In genomic region chr4:184648220-184649025, GRCh38 we compare ENCODE assay signal across 1 cellular context.
TF ChIP-seq lines count a peak whose summit lies in the region.

No MANE protein-coding gene starts in this region.

TF ChIP-seq in HepG2, 621 proteins besides CTCF, POLR2A, EP300 and RAD21 (continued from another document and continues in another):
- TF ChIP-seq, protein P1, sequence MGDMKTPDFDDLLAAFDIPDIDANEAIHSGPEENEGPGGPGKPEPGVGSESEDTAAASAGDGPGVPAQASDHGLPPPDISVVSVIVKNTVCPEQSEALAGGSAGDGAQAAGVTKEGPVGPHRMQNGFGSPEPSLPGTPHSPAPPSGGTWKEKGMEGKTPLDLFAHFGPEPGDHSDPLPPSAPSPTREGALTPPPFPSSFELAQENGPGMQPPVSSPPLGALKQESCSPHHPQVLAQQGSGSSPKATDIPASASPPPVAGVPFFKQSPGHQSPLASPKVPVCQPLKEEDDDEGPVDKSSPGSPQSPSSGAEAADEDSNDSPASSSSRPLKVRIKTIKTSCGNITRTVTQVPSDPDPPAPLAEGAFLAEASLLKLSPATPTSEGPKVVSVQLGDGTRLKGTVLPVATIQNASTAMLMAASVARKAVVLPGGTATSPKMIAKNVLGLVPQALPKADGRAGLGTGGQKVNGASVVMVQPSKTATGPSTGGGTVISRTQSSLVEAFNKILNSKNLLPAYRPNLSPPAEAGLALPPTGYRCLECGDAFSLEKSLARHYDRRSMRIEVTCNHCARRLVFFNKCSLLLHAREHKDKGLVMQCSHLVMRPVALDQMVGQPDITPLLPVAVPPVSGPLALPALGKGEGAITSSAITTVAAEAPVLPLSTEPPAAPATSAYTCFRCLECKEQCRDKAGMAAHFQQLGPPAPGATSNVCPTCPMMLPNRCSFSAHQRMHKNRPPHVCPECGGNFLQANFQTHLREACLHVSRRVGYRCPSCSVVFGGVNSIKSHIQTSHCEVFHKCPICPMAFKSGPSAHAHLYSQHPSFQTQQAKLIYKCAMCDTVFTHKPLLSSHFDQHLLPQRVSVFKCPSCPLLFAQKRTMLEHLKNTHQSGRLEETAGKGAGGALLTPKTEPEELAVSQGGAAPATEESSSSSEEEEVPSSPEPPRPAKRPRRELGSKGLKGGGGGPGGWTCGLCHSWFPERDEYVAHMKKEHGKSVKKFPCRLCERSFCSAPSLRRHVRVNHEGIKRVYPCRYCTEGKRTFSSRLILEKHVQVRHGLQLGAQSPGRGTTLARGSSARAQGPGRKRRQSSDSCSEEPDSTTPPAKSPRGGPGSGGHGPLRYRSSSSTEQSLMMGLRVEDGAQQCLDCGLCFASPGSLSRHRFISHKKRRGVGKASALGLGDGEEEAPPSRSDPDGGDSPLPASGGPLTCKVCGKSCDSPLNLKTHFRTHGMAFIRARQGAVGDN (CRISPR knock-in tag; IDR thresholded peaks at IDR 0.05), result peak; percentile 58
- no peak for TF ChIP-seq KDM4B (CRISPR knock-in tag; IDR thresholded peaks at IDR 0.05)
- no peak for TF ChIP-seq ZBTB21 (CRISPR knock-in tag; IDR thresholded peaks at IDR 0.05)
- peak; percentile 85 for TF ChIP-seq ASH2L (IDR thresholded peaks at IDR 0.05; ENCODE audit: insufficient read length, low read depth, low read length)
- TF ChIP-seq AGO2 (optimal IDR thresholded peaks at IDR 0.05; ENCODE audit: low read depth, low read length), result peak; percentile 73
- TF ChIP-seq EHMT2 (IDR thresholded peaks at IDR 0.05; ENCODE audit: borderline replicate concordance, low read depth, low read length), result no peak
- no peak for TF ChIP-seq NCOA5 (CRISPR knock-in tag; IDR thresholded peaks at IDR 0.05)
- peak; percentile 54; the same call in 1 of the 2 replicates for TF ChIP-seq KMT2A (CRISPR knock-in tag; IDR thresholded peaks at IDR 0.05)
- no peak for TF ChIP-seq MLXIP (CRISPR knock-in tag; IDR thresholded peaks at IDR 0.05; ENCODE audit: borderline replicate concordance)
- TF ChIP-seq, protein P2, sequence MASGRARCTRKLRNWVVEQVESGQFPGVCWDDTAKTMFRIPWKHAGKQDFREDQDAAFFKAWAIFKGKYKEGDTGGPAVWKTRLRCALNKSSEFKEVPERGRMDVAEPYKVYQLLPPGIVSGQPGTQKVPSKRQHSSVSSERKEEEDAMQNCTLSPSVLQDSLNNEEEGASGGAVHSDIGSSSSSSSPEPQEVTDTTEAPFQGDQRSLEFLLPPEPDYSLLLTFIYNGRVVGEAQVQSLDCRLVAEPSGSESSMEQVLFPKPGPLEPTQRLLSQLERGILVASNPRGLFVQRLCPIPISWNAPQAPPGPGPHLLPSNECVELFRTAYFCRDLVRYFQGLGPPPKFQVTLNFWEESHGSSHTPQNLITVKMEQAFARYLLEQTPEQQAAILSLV (CRISPR knock-in tag; IDR thresholded peaks at IDR 0.05; ENCODE audit: borderline replicate concordance), result no peak
- no peak for TF ChIP-seq MLLT10 (CRISPR knock-in tag; IDR thresholded peaks at IDR 0.05)
- TF ChIP-seq, protein P3, sequence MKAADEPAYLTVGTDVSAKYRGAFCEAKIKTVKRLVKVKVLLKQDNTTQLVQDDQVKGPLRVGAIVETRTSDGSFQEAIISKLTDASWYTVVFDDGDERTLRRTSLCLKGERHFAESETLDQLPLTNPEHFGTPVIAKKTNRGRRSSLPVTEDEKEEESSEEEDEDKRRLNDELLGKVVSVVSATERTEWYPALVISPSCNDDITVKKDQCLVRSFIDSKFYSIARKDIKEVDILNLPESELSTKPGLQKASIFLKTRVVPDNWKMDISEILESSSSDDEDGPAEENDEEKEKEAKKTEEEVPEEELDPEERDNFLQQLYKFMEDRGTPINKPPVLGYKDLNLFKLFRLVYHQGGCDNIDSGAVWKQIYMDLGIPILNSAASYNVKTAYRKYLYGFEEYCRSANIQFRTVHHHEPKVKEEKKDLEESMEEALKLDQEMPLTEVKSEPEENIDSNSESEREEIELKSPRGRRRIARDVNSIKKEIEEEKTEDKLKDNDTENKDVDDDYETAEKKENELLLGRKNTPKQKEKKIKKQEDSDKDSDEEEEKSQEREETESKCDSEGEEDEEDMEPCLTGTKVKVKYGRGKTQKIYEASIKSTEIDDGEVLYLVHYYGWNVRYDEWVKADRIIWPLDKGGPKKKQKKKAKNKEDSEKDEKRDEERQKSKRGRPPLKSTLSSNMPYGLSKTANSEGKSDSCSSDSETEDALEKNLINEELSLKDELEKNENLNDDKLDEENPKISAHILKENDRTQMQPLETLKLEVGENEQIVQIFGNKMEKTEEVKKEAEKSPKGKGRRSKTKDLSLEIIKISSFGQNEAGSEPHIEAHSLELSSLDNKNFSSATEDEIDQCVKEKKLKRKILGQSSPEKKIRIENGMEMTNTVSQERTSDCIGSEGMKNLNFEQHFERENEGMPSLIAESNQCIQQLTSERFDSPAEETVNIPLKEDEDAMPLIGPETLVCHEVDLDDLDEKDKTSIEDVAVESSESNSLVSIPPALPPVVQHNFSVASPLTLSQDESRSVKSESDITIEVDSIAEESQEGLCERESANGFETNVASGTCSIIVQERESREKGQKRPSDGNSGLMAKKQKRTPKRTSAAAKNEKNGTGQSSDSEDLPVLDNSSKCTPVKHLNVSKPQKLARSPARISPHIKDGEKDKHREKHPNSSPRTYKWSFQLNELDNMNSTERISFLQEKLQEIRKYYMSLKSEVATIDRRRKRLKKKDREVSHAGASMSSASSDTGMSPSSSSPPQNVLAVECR (CRISPR knock-in tag; IDR thresholded peaks at IDR 0.05; ENCODE audit: borderline replicate concordance), result no peak; the same call in 1 of the 2 replicates
- TF ChIP-seq ZNF30 (CRISPR knock-in tag; IDR thresholded peaks at IDR 0.05), result peak; percentile 71; the same call in 1 of the 2 replicates
- TF ChIP-seq, protein P4, sequence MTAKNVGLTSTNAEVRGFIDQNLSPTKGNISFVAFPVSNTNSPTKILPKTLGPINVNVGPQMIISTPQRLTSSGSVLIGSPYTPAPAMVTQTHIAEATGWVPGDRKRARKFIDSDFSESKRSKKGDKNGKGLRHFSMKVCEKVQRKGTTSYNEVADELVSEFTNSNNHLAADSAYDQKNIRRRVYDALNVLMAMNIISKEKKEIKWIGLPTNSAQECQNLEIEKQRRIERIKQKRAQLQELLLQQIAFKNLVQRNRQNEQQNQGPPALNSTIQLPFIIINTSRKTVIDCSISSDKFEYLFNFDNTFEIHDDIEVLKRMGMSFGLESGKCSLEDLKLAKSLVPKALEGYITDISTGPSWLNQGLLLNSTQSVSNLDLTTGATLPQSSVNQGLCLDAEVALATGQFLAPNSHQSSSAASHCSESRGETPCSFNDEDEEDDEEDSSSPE (CRISPR knock-in tag; IDR thresholded peaks at IDR 0.05), result no peak
- 0 out of 2 replicates have a peak, but pooled peaks have one; percentile 11 for TF ChIP-seq ZNF776 (CRISPR knock-in tag; IDR thresholded peaks at IDR 0.05)
- no peak for TF ChIP-seq HOXA7 (CRISPR knock-in tag; IDR thresholded peaks at IDR 0.05)
- TF ChIP-seq, protein P5, sequence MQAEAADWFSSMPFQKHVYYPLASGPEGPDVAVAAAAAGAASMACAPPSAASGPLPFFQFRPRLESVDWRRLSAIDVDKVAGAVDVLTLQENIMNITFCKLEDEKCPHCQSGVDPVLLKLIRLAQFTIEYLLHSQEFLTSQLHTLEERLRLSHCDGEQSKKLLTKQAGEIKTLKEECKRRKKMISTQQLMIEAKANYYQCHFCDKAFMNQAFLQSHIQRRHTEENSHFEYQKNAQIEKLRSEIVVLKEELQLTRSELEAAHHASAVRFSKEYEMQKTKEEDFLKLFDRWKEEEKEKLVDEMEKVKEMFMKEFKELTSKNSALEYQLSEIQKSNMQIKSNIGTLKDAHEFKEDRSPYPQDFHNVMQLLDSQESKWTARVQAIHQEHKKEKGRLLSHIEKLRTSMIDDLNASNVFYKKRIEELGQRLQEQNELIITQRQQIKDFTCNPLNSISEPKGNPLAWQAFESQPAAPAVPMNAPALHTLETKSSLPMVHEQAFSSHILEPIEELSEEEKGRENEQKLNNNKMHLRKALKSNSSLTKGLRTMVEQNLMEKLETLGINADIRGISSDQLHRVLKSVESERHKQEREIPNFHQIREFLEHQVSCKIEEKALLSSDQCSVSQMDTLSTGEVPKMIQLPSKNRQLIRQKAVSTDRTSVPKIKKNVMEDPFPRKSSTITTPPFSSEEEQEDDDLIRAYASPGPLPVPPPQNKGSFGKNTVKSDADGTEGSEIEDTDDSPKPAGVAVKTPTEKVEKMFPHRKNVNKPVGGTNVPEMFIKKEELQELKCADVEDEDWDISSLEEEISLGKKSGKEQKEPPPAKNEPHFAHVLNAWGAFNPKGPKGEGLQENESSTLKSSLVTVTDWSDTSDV (CRISPR knock-in tag; IDR thresholded peaks at IDR 0.05), result 0 out of 2 replicates have a peak, but pooled peaks have one; percentile 7
- no peak for TF ChIP-seq ZNF639 (CRISPR knock-in tag; conservative IDR thresholded peaks at IDR 0.05)
- TF ChIP-seq ZBTB4 (CRISPR knock-in tag; IDR thresholded peaks at IDR 0.05; ENCODE audit: borderline replicate concordance), result no peak; the same call in 1 of the 2 replicates
- no peak for TF ChIP-seq GATAD2A (CRISPR knock-in tag; IDR thresholded peaks at IDR 0.05)
- 0 out of 2 replicates have a peak, but pooled peaks have one; percentile 7 for TF ChIP-seq SALL1 (CRISPR knock-in tag; IDR thresholded peaks at IDR 0.05)
- 0 out of 2 replicates have a peak, but pooled peaks have one; percentile 46 for TF ChIP-seq ZMAT5 (CRISPR knock-in tag; IDR thresholded peaks at IDR 0.05; ENCODE audit: borderline replicate concordance, low read depth)
- no peak for TF ChIP-seq ZNF138 (CRISPR knock-in tag; IDR thresholded peaks at IDR 0.05; ENCODE audit: low read depth)
- TF ChIP-seq ZNF720 (CRISPR knock-in tag; IDR thresholded peaks at IDR 0.05), result no peak
- TF ChIP-seq SIN3A (IDR thresholded peaks at IDR 0.05; ENCODE audit: borderline replicate concordance, low read depth, low read length), result peak; percentile 31; the same call in 1 of the 2 replicates
- no peak for TF ChIP-seq ZNF20 (CRISPR knock-in tag; IDR thresholded peaks at IDR 0.05)
- TF ChIP-seq, protein P6, sequence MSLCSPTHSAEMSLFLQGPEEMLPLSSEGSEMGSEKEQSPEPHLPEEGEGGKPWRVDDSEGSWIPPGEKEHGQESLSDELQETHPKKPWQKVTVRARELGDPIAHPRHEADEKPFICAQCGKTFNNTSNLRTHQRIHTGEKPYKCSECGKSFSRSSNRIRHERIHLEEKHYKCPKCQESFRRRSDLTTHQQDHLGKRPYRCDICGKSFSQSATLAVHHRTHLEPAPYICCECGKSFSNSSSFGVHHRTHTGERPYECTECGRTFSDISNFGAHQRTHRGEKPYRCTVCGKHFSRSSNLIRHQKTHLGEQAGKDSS (CRISPR knock-in tag; IDR thresholded peaks at IDR 0.05; ENCODE audit: borderline replicate concordance, low read depth), result 0 out of 2 replicates have a peak, but pooled peaks have one; percentile 5
